Comparison of ENCODE assay signal across 9 cellular contexts in genomic region chr10:34319197-34319846, GRCh38.
DNase-seq lines count a peak whose midpoint lies in the region; ATAC-seq and TF ChIP-seq lines count a peak whose summit lies in the region.
"Had no signal": no experiment of that assay in that cellular context is flagged by ENCODE, and none has a peak within 500 bp of the region (broad histone marks: within the 10 kb centered on the region; RNA-seq: fewer than 3 reads in every experiment).

No MANE protein-coding gene starts in this region.

- H3K79me2 ChIP-seq in ACC112 (ENCODE audit: control insufficient read depth, insufficient read depth, low read length, unreplicated experiment), result no peaks in the 10 kb centered on the region

- H2BK20ac ChIP-seq in IMR-90 (ENCODE audit: low read depth, low read length), result peak overlapping the region; percentile 11

- H2BK15ac ChIP-seq in IMR-90 (ENCODE audit: low read depth, low read length), result no peak overlapping the region

- no peaks in the 10 kb centered on the region for H3K9me3 ChIP-seq in IMR-90 (ENCODE audit: control insufficient read depth, insufficient read depth, low read length)

- H3K27ac Mint-ChIP-seq in activated CD4-positive, alpha-beta T cell treated with anti-CD3 and anti-CD28 coated beads, Interleukin-2, amount 10 ng/mL, durations not matched to agents 24 days and 14 days, result no peak overlapping the region

- H3K18ac ChIP-seq in IMR-90 (ENCODE audit: low read depth, low read length), result no peak overlapping the region; the same call in 1 of the 2 replicates

- dilution Hi-C loops in IMR-90 (cut with HindIII; ENCODE audit: low sequenced_read_pairs, unreplicated experiment), result no loop called here

- H3K4me1 ChIP-seq in ACC112 (ENCODE audit: control insufficient read depth, insufficient read depth, low read length, unreplicated experiment), result peaks cover 32% of the 10 kb centered on the region
- H3K4me1 ChIP-seq in IMR-90 (ENCODE audit: control insufficient read depth, insufficient read depth, low read length), result peaks cover 10% of the 10 kb centered on the region; the same call in 1 of the 2 replicates

- ATAC-seq in IMR-90 (ENCODE audit: low read depth), result peak; percentile 94
- ATAC-seq in GM21723 (IDR thresholded peaks at IDR 0.05; ENCODE audit: unreplicated experiment), result no peak

- H3K4me3 ChIP-seq in ACC112 (ENCODE audit: low read depth, low read length), result no peak overlapping the region
- no peak overlapping the region for H3K4me3 ChIP-seq in IMR-90 (ENCODE audit: insufficient read depth, low read depth, low read length)

- no peaks in the 10 kb centered on the region for H3K36me3 Mint-ChIP-seq in activated CD4-positive, alpha-beta T cell treated with anti-CD3 and anti-CD28 coated beads, Interleukin-2, amount 10 ng/mL, durations not matched to agents 24 days and 14 days (ENCODE audit: low read depth)

- CTCF ChIA-PET in IMR-90 (lab: Yijun Ruan, JAX), result interaction anchor here (0.5 to 1.3 kb wide), 4 partner anchors 9 to 1013 kb away, joined by 3 to 6 read pairs (median 4); no protein-coding TSS in a partner anchor
- CTCF ChIA-PET in RWPE1 (lab: Yijun Ruan, JAX), result interaction anchor here (0.6 to 1.0 kb wide), 2 partner anchors 319 to 326 kb away, joined by 3 read pairs; no protein-coding TSS in a partner anchor

- H2AK5ac ChIP-seq in IMR-90 (ENCODE audit: low read depth, low read length), result peak overlapping the region; percentile 73

- no peak overlapping the region; the same call in 1 of the 2 replicates for H4K91ac ChIP-seq in IMR-90 (ENCODE audit: insufficient read depth, low read depth, low read length)

- H3K79me1 ChIP-seq in IMR-90 (ENCODE audit: low read depth in 1 of 2, low read length in 2 of 2), result no peaks in the 10 kb centered on the region

- peak overlapping the region in 1 of 2 experiments; percentile 25; a peak in 1 of 4 replicates for H4K8ac ChIP-seq in IMR-90 (ENCODE audit: low read depth in 2 of 2, low read length in 2 of 2)

- intact Hi-C loops in IMR-90 (cut with micrococcal nuclease), result loop anchor here (1.0 kb wide), 1 partner anchor 319 kb away; no protein-coding TSS in a partner anchor
- intact Hi-C loops in activated CD4-positive, alpha-beta T cell treated with anti-CD3 and anti-CD28 coated beads, Interleukin-2, amount 10 ng/mL, durations not matched to agents 24 days and 14 days (cut with micrococcal nuclease), result no loop called here

- no peak overlapping the region for H2AFZ ChIP-seq in ACC112 (ENCODE audit: low read length, unreplicated experiment)
- H2AFZ ChIP-seq in IMR-90 (replicated peaks; ENCODE audit: low read length, poor library complexity), result no peak overlapping the region

- peak overlapping the region; percentile 16; the same call in 1 of the 2 replicates for H3K4me2 ChIP-seq in IMR-90 (ENCODE audit: low read depth, low read length)

- no peak overlapping the region for H3K23ac ChIP-seq in IMR-90 (ENCODE audit: low read depth, low read length)

- no peaks in the 10 kb centered on the region for H3K4me1 Mint-ChIP-seq in activated CD4-positive, alpha-beta T cell treated with anti-CD3 and anti-CD28 coated beads, Interleukin-2, amount 10 ng/mL, durations not matched to agents 24 days and 14 days

- BruUV-seq in IMR-90 (replicated peaks; lab: Mats Ljungman, UMichigan), result no TSS peak

- H3K9me1 ChIP-seq in IMR-90 (ENCODE audit: insufficient read depth, low read length), result peaks cover 4% of the 10 kb centered on the region; the same call in 1 of the 2 replicates

- H3K36me3 ChIP-seq in ACC112 (ENCODE audit: insufficient read depth, low read length), result no peaks in the 10 kb centered on the region
- peaks cover 2% of the 10 kb centered on the region; the same call in 1 of the 2 replicates for H3K36me3 ChIP-seq in IMR-90 (ENCODE audit: control insufficient read depth, insufficient read depth, low read length)

- POLR2A ChIA-PET in IMR-90 (lab: Charles Lee; ENCODE audit: unreplicated experiment) (no interaction called here), RWPE1 (lab: Yijun Ruan, JAX; ENCODE audit: low non-redundant PET) (no interaction called here)

- TF ChIP-seq RAD21 in IMR-90 (IDR thresholded peaks at IDR 0.05; ENCODE audit: low read length), result peak; percentile 26; the same call in 1 of the 2 replicates

- H2BK5ac ChIP-seq in IMR-90 (ENCODE audit: low read depth, low read length, poor library complexity, severe bottlenecking), result peak overlapping the region; percentile 12

- WGBS in IMR-90 (ENCODE audit: extremely low coverage in 2 of 2, insufficient read length in 1 of 2), 2 experiments, result no CpG with 5 or more reads among the region's 6 CpGs

- H3K14ac ChIP-seq in IMR-90 (replicated peaks; ENCODE audit: low read depth, low read length), result no peak overlapping the region

- H2AK9ac ChIP-seq in IMR-90 (replicated peaks; ENCODE audit: low read depth, low read length, poor library complexity), result no peak overlapping the region

- H3K4ac ChIP-seq in IMR-90 (ENCODE audit: low read depth, low read length), result peak overlapping the region; percentile 14; the same call in 1 of the 2 replicates

- H3K27me3 ChIP-seq in ACC112 (ENCODE audit: insufficient read depth, low read length) (no peaks in the 10 kb centered on the region), IMR-90 (ENCODE audit: control insufficient read depth, insufficient read depth, low read length) (no peaks in the 10 kb centered on the region)

- no peak for TF ChIP-seq POLR2A in IMR-90 (IDR thresholded peaks at IDR 0.05; ENCODE audit: low read depth, low read length)

- H3K27ac ChIP-seq in ACC112 (ENCODE audit: low read depth, low read length) (peak overlapping the region; percentile 61), IMR-90 (ENCODE audit: insufficient read depth, low read length) (peak overlapping the region; percentile 80), RWPE1 (peak overlapping the region; percentile 35; the same call in 1 of the 2 replicates)

- H4K20me1 ChIP-seq in IMR-90 (ENCODE audit: insufficient read depth, low read length), result peaks cover 3% of the 10 kb centered on the region; the same call in 1 of the 2 replicates

- DNase-seq in IMR-90, result peak; percentile 97
- peak; percentile 75 for DNase-seq in RWPE1 (ENCODE audit: low spot score)
- DNase-seq in hepatic stellate cell (ENCODE audit: low spot score), result peak; percentile 24
- DNase-seq in ecto neural progenitor cell (ENCODE audit: low spot score), result no peak
- DNase-seq in OCI-M2 (lab: John Stamatoyannopoulos, UW; ENCODE audit: unreplicated experiment), result no peak
- no peak for DNase-seq in activated CD4-positive, alpha-beta T cell treated with anti-CD3 and anti-CD28 coated beads, Interleukin-2, amount 10 ng/mL, durations not matched to agents 24 days and 14 days
- DNase-seq: hypothalamus had no signal

- in situ Hi-C loops in IMR-90 (cut with MboI; ENCODE audit: low sequenced_read_pairs), result no loop called here

- H4K5ac ChIP-seq in IMR-90 (ENCODE audit: low read depth, low read length), result no peak overlapping the region

- no peak overlapping the region for H3K56ac ChIP-seq in IMR-90 (ENCODE audit: extremely low read depth, insufficient read depth, low read length)

- H2BK120ac ChIP-seq in IMR-90 (ENCODE audit: low read depth, low read length), result peak overlapping the region; percentile 17; the same call in 1 of the 2 replicates

- no peak overlapping the region for H3K4me3 Mint-ChIP-seq in activated CD4-positive, alpha-beta T cell treated with anti-CD3 and anti-CD28 coated beads, Interleukin-2, amount 10 ng/mL, durations not matched to agents 24 days and 14 days

- no peak overlapping the region for H3K9ac ChIP-seq in IMR-90 (ENCODE audit: low read depth, low read length)

- TF ChIP-seq CTCF in IMR-90 (conservative IDR thresholded peaks at IDR 0.05; ENCODE audit: low read depth, low read length) (no peak), RWPE1 (conservative IDR thresholded peaks at IDR 0.05; ENCODE audit: low read depth) (no peak)

- no peaks in the 10 kb centered on the region for H3K9me3 Mint-ChIP-seq in activated CD4-positive, alpha-beta T cell treated with anti-CD3 and anti-CD28 coated beads, Interleukin-2, amount 10 ng/mL, durations not matched to agents 24 days and 14 days

- peaks cover 1% of the 10 kb centered on the region for H3K27me3 Mint-ChIP-seq in activated CD4-positive, alpha-beta T cell treated with anti-CD3 and anti-CD28 coated beads, Interleukin-2, amount 10 ng/mL, durations not matched to agents 24 days and 14 days

TF ChIP-seq in IMR-90, 13 proteins besides CTCF, POLR2A, EP300 and RAD21 (continues in another document):
- TF ChIP-seq MXI1 (IDR thresholded peaks at IDR 0.05; ENCODE audit: borderline replicate concordance, low read depth, low read length), result no peak
- no peak for TF ChIP-seq CHD1 (IDR thresholded peaks at IDR 0.05; ENCODE audit: low read depth, low read length)
- TF ChIP-seq RFX5 (IDR thresholded peaks at IDR 0.05; ENCODE audit: low read depth, low read length), result no peak
- no peak for TF ChIP-seq RCOR1 (IDR thresholded peaks at IDR 0.05; ENCODE audit: insufficient replicate concordance, low read length)
- TF ChIP-seq, protein P1, sequence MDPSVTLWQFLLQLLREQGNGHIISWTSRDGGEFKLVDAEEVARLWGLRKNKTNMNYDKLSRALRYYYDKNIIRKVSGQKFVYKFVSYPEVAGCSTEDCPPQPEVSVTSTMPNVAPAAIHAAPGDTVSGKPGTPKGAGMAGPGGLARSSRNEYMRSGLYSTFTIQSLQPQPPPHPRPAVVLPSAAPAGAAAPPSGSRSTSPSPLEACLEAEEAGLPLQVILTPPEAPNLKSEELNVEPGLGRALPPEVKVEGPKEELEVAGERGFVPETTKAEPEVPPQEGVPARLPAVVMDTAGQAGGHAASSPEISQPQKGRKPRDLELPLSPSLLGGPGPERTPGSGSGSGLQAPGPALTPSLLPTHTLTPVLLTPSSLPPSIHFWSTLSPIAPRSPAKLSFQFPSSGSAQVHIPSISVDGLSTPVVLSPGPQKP (IDR thresholded peaks at IDR 0.05; ENCODE audit: borderline replicate concordance, low read depth, low read length), result no peak
- no peak for TF ChIP-seq NFE2L2 (IDR thresholded peaks at IDR 0.05; ENCODE audit: low read depth, low read length)
- TF ChIP-seq MAZ (IDR thresholded peaks at IDR 0.05; ENCODE audit: borderline replicate concordance, low read depth, low read length), result no peak
- TF ChIP-seq BHLHE40 (IDR thresholded peaks at IDR 0.05; ENCODE audit: low read depth, low read length), result peak; percentile 64
- peak; percentile 98 for TF ChIP-seq CEBPB (IDR thresholded peaks at IDR 0.05; ENCODE audit: low read depth, low read length)
- TF ChIP-seq USF2 (IDR thresholded peaks at IDR 0.05; ENCODE audit: low read depth, low read length), result no peak
- no peak for TF ChIP-seq MAFK (IDR thresholded peaks at IDR 0.05; ENCODE audit: low read depth, low read length)
- no peak for TF ChIP-seq SMC3 (IDR thresholded peaks at IDR 0.05; ENCODE audit: low read depth, low read length)

Comparison
In these comparisons a context has a peak if more than half of its experiments do, and no peak if none do; other contexts are left out.
1. DNase-seq: peak in IMR-90 (single experiment), RWPE1 (single experiment) and hepatic stellate cell (single experiment); none in ecto neural progenitor cell (single experiment), OCI-M2 (single experiment) and activated CD4-positive, alpha-beta T cell treated with anti-CD3 and anti-CD28 coated beads, Interleukin-2, amount 10 ng/mL, durations not matched to agents 24 days and 14 days (single experiment).
2. Peak in every context shown above with its lines, with median percentiles within 50 percentile points of each other: H3K27ac ChIP-seq.